ENCODE assay signal across 1 cellular context in the genomic region with DNA sequence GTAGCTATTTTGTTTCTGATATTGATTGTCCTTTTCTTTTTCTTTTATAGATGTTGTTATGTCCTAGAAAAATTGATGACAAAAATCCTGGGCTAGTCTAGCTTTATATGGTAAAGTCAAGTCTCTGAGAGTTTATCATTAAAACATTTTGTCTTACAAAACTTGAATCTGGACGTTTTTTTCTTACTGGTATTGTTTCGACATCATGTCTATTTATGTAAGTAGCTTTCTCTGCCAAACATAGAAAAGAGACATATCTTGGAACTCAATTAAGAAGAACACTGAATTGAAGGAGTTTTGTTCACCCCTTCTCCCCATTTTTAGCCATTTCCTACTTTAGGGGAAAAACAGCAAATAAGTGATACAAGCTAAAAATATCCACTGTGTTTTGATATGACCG.
TF ChIP-seq lines count a peak whose summit lies in the region.

No MANE protein-coding gene starts in this region.

TF ChIP-seq in GM23338, 12 proteins besides CTCF, POLR2A, EP300 and RAD21:
- TF ChIP-seq ZNF462 (CRISPR knock-in tag; IDR thresholded peaks at IDR 0.05) (no peak), ZNF331 (CRISPR knock-in tag; IDR thresholded peaks at IDR 0.05; ENCODE audit: low read depth) (no peak), EZH2phosphoT487 (IDR thresholded peaks at IDR 0.05; ENCODE audit: unreplicated experiment) (no peak), POLR2AphosphoS5 (IDR thresholded peaks at IDR 0.05; ENCODE audit: low read depth) (no peak), JUNB (IDR thresholded peaks at IDR 0.05; ENCODE audit: unreplicated experiment) (no peak), ZNF114 (CRISPR knock-in tag; IDR thresholded peaks at IDR 0.05) (no peak), NANOG (IDR thresholded peaks at IDR 0.05; ENCODE audit: borderline replicate concordance) (no peak)
